In the genomic region with DNA sequence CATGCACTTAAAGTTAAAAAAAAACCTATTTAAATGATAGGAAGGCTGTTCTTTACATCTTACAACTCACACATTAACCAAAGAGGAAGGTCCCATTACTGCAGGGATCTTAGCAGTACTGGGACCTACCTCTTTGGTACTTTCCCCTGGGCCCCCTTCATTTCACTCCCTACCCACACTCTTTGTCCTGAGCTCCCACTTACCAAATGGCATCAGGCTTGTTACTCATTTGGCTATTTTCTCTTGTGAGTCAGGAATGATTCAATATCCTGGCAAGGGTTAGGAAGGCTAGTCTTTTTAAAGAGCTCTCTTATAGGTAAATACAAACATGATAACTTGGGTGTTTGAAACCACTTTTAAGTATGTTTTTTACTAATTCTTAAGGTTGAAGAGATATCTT, we compare ENCODE assay signal across 8 cellular contexts.
DNase-seq lines count a peak whose midpoint lies in the region; ATAC-seq and TF ChIP-seq lines count a peak whose summit lies in the region.

No MANE protein-coding gene starts in this region.

- H3K18ac ChIP-seq in IMR-90 (ENCODE audit: low read depth, low read length), result peak overlapping the region; percentile 93; the same call in 1 of the 2 replicates

- H3K56ac ChIP-seq in IMR-90 (ENCODE audit: extremely low read depth, insufficient read depth, low read length), result no peak overlapping the region

- peak overlapping the region; percentile 35 for H2AFZ ChIP-seq in IMR-90 (replicated peaks; ENCODE audit: low read length, poor library complexity)

- POLR2A ChIA-PET in IMR-90 (lab: Charles Lee; ENCODE audit: unreplicated experiment), result interaction anchor here (0.5 kb wide), 1 partner anchor 164 kb away, joined by 3 read pairs; no protein-coding TSS in a partner anchor

- H3K9me3 ChIP-seq in IMR-90 (ENCODE audit: control insufficient read depth, insufficient read depth, low read length), result no peaks in the 10 kb centered on the region
- no peaks in the 10 kb centered on the region for H3K9me3 ChIP-seq in gastrocnemius medialis

- DNase-seq in EH (ENCODE audit: low read depth) (peak; percentile 90), IMR-90 (peak; percentile 97), brain pericyte (ENCODE audit: low read depth, low spot score) (peak; percentile 25), gastrocnemius medialis (peak in 1 of 2 donors; percentile 12), NCI-H1048 (lab: John Stamatoyannopoulos, UW) (no peak), NCI-H1930 (lab: John Stamatoyannopoulos, UW) (no peak)

- peak overlapping the region; percentile 79; the same call in 1 of the 2 replicates for H3K23ac ChIP-seq in IMR-90 (ENCODE audit: low read depth, low read length)

- H4K5ac ChIP-seq in IMR-90 (ENCODE audit: low read depth, low read length), result peak overlapping the region; percentile 89; the same call in 1 of the 2 replicates

- peak overlapping the region; percentile 92 for H2BK5ac ChIP-seq in IMR-90 (ENCODE audit: low read depth, low read length, poor library complexity, severe bottlenecking)

- H4K8ac ChIP-seq in IMR-90 (ENCODE audit: low read depth in 2 of 2, low read length in 2 of 2), result peak overlapping the region; percentile 61 to 92; a peak in 3 of 4 replicates

- CTCF ChIA-PET in IMR-90 (lab: Yijun Ruan, JAX), result interaction anchor here (0.7 kb wide), 1 partner anchor 47 kb away, joined by 3 read pairs; no protein-coding TSS in a partner anchor

- TF ChIP-seq RAD21 in IMR-90 (IDR thresholded peaks at IDR 0.05; ENCODE audit: low read length), result no peak

- H3K4me2 ChIP-seq in IMR-90 (ENCODE audit: low read depth, low read length), result peak overlapping the region; percentile 66; the same call in 1 of the 2 replicates

- peak overlapping the region; percentile 53 for H2AK9ac ChIP-seq in IMR-90 (replicated peaks; ENCODE audit: low read depth, low read length, poor library complexity)

- H3K4me1 ChIP-seq in IMR-90 (ENCODE audit: control insufficient read depth, insufficient read depth, low read length) (peaks cover 14% of the 10 kb centered on the region; the same call in 1 of the 2 replicates), gastrocnemius medialis (peaks cover 0 to 6% of the 10 kb centered on the region in 2 donors)

- peak overlapping the region; percentile 35; the same call in 1 of the 2 replicates for H3K14ac ChIP-seq in IMR-90 (replicated peaks; ENCODE audit: low read depth, low read length)

- peak overlapping the region; percentile 89 for H2BK15ac ChIP-seq in IMR-90 (ENCODE audit: low read depth, low read length)

- no peaks in the 10 kb centered on the region for H3K27me3 ChIP-seq in IMR-90 (ENCODE audit: control insufficient read depth, insufficient read depth, low read length)
- H3K27me3 ChIP-seq in gastrocnemius medialis, result no peaks in the 10 kb centered on the region

- H3K9me1 ChIP-seq in IMR-90 (ENCODE audit: insufficient read depth, low read length), result peaks cover 12% of the 10 kb centered on the region

- ATAC-seq in IMR-90 (ENCODE audit: low read depth) (peak; percentile 78), gastrocnemius medialis (peak; percentile 97 to 99), HG03521 (IDR thresholded peaks at IDR 0.05; ENCODE audit: unreplicated experiment) (no peak), HG03108 (IDR thresholded peaks at IDR 0.05; ENCODE audit: unreplicated experiment) (no peak)

- no peak; the same call in 1 of the 2 replicates for TF ChIP-seq POLR2A in IMR-90 (IDR thresholded peaks at IDR 0.05; ENCODE audit: low read depth, low read length)
- peak in 1 of 2 donors; percentile 13 for TF ChIP-seq POLR2A in gastrocnemius medialis (IDR thresholded peaks at IDR 0.05)

- in situ Hi-C loops in IMR-90 (cut with MboI; ENCODE audit: low sequenced_read_pairs), result no loop called here
- in situ Hi-C loops in gastrocnemius medialis (cut with MboI; ENCODE audit: low sequenced_read_pairs in 4 of 4), result no loop called here

- H2BK120ac ChIP-seq in IMR-90 (ENCODE audit: low read depth, low read length), result peak overlapping the region; percentile 92

- peak overlapping the region; percentile 78 for H3K4ac ChIP-seq in IMR-90 (ENCODE audit: low read depth, low read length)

- peaks cover 0 to 4% of the 10 kb centered on the region in 2 experiments; a peak in 2 of 4 replicates for H3K79me1 ChIP-seq in IMR-90 (ENCODE audit: low read depth in 1 of 2, low read length in 2 of 2)

- peak overlapping the region; percentile 46; the same call in 1 of the 2 replicates for H2AK5ac ChIP-seq in IMR-90 (ENCODE audit: low read depth, low read length)

- H3K36me3 ChIP-seq in IMR-90 (ENCODE audit: control insufficient read depth, insufficient read depth, low read length) (no peaks in the 10 kb centered on the region), gastrocnemius medialis (no peaks in the 10 kb centered on the region)

- no peaks in the 10 kb centered on the region for H4K20me1 ChIP-seq in IMR-90 (ENCODE audit: insufficient read depth, low read length)

- H2BK20ac ChIP-seq in IMR-90 (ENCODE audit: low read depth, low read length), result peak overlapping the region; percentile 93

- intact Hi-C loops in IMR-90 (cut with micrococcal nuclease), result no loop called here
- intact Hi-C loops in gastrocnemius medialis (cut with DNase I; ENCODE audit: low total_unique reads), result loop anchor here (5.0 kb wide), 1 partner anchor 117 kb away; a partner anchor contains a TSS

- dilution Hi-C loops in IMR-90 (cut with HindIII; ENCODE audit: low sequenced_read_pairs, unreplicated experiment), result no loop called here

- H4K91ac ChIP-seq in IMR-90 (ENCODE audit: insufficient read depth, low read depth, low read length), result peak overlapping the region; percentile 61

- no TSS peak for BruUV-seq in IMR-90 (replicated peaks; lab: Mats Ljungman, UMichigan)

- H3K4me3 ChIP-seq in IMR-90 (ENCODE audit: insufficient read depth, low read depth, low read length), result no peak overlapping the region
- no peak overlapping the region for H3K4me3 ChIP-seq in gastrocnemius medialis

- TF ChIP-seq CTCF in IMR-90 (conservative IDR thresholded peaks at IDR 0.05; ENCODE audit: low read depth, low read length) (no peak), gastrocnemius medialis (IDR thresholded peaks at IDR 0.05 in 4 of 5, conservative IDR thresholded peaks at IDR 0.05 in 1 of 5) (no peak)

- H3K27ac ChIP-seq in IMR-90 (ENCODE audit: insufficient read depth, low read length) (peak overlapping the region; percentile 67; the same call in 1 of the 2 replicates), gastrocnemius medialis (peak overlapping the region in 1 of 4 donors; percentile 68)

- no peak overlapping the region for H3K9ac ChIP-seq in IMR-90 (ENCODE audit: low read depth, low read length)

TF ChIP-seq in IMR-90, 13 proteins besides CTCF, POLR2A, EP300 and RAD21:
- TF ChIP-seq SMC3 (IDR thresholded peaks at IDR 0.05; ENCODE audit: low read depth, low read length) (no peak), MAZ (IDR thresholded peaks at IDR 0.05; ENCODE audit: borderline replicate concordance, low read depth, low read length) (no peak), CEBPB (IDR thresholded peaks at IDR 0.05; ENCODE audit: low read depth, low read length) (peak; percentile 60), FOS (IDR thresholded peaks at IDR 0.05; ENCODE audit: low read depth, low read length) (peak; percentile 81)
- TF ChIP-seq, protein P1, sequence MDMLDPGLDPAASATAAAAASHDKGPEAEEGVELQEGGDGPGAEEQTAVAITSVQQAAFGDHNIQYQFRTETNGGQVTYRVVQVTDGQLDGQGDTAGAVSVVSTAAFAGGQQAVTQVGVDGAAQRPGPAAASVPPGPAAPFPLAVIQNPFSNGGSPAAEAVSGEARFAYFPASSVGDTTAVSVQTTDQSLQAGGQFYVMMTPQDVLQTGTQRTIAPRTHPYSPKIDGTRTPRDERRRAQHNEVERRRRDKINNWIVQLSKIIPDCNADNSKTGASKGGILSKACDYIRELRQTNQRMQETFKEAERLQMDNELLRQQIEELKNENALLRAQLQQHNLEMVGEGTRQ (IDR thresholded peaks at IDR 0.05; ENCODE audit: low read depth, low read length), result no peak
TF ChIP-seq in IMR-90: peak in this region for 2.

Comparison
In these comparisons a context has a peak if more than half of its experiments do, and no peak if none do; other contexts are left out.
1. DNase-seq: peak in EH (single experiment), IMR-90 (single experiment) and brain pericyte (single experiment); none in NCI-H1048 (single experiment) and NCI-H1930 (0 of 2).
2. ATAC-seq: peak in IMR-90 (single experiment) and gastrocnemius medialis (2 of 2); none in HG03521 (single experiment) and HG03108 (single experiment).